21 cellular contexts compared by ENCODE assay signal in the genomic region with DNA sequence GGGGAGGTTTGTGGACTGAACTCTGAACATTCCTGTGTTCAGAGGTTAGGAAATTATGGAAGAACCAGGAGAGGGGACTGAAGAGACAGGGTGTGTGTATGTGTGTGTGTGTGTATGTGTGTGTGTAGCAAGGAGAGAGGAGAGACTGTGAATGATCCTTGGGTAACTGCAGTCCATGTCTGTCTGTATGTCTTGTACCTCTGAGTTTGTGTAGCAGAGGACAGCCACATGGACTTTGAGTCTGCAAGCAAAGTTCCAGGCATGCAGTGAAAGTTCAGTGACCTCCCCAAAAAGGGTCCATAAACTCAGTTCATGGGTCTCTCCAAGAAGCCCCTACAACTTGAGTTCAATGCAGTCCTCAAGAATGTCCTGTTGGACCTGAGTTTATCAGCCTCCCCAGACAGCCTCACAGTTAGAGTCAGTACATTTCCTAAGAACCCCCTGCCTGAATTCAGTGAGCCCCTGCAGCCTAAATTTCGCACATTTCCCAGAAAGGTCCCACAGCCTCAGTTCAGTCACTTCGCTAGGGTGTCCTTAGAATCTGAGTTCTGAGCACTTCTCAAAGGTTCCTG. TPM values are rescaled to one million over a fixed set of nuclear protein-coding genes. Genes with fewer than 3 reads are reported as not detected.
A peak's percentile ranks its signal among the peaks of the same experiment; 100 is the strongest.
DNase-seq lines count a peak whose midpoint lies in the region; ATAC-seq, FAIRE-seq and TF ChIP-seq lines count a peak whose summit lies in the region.
"Had no signal": no experiment of that assay in that cellular context is flagged by ENCODE, and none has a peak within 500 bp of the region (broad histone marks: within the 10 kb centered on the region; RNA-seq: fewer than 3 reads in every experiment).

No MANE protein-coding gene starts in this region.

- H3K4me2 ChIP-seq in HepG2 (ENCODE audit: low read depth, low read length), result no peak overlapping the region
- H3K4me2 ChIP-seq: BLaER1 had no signal

- no peak overlapping the region for H2AFZ ChIP-seq in HepG2 (ENCODE audit: low read length)

- no peaks in the 10 kb centered on the region for H3K36me3 Mint-ChIP-seq in CD4-positive, CD25-positive, alpha-beta regulatory T cell
- H3K36me3 Mint-ChIP-seq in CD4-positive, alpha-beta memory T cell, result no peaks in the 10 kb centered on the region
- no peaks in the 10 kb centered on the region for H3K36me3 Mint-ChIP-seq in naive thymus-derived CD8-positive, alpha-beta T cell

- TF ChIP-seq RAD21 in HepG2 (CRISPR knock-in tag; IDR thresholded peaks at IDR 0.05), result no peak

- POLR2A ChIA-PET in CD4-positive, alpha-beta memory T cell (lab: Charles Lee; ENCODE audit: partially characterized antibody), result interaction anchor here (4.2 kb wide), 1 partner anchor 29 kb away, joined by 46 read pairs; the partner anchor contains the start of gene HERC1
- POLR2A ChIA-PET in HepG2 (lab: Yijun Ruan, JAX), result no interaction called here
- POLR2A ChIA-PET in naive thymus-derived CD8-positive, alpha-beta T cell (lab: Charles Lee), result interaction anchor here (0.6 to 0.7 kb wide), 2 partner anchors 60 to 1444 kb away, joined by 4 read pairs; no protein-coding TSS in a partner anchor

- no peaks in the 10 kb centered on the region for H4K20me1 ChIP-seq in HepG2 (ENCODE audit: insufficient read depth, low read length)
- H4K20me1 ChIP-seq: BLaER1 had no signal

- no peak for TF ChIP-seq EP300 in HepG2 (IDR thresholded peaks at IDR 0.05; ENCODE audit: low read depth in 2 of 2, low read length in 2 of 2)
- TF ChIP-seq EP300 in HepG2 (CRISPR knock-in tag; IDR thresholded peaks at IDR 0.05; ENCODE audit: borderline replicate concordance), result no peak

- peak overlapping the region; percentile 71 to 96 (median 95) for H3K27ac Mint-ChIP-seq in CD4-positive, CD25-positive, alpha-beta regulatory T cell
- H3K27ac Mint-ChIP-seq in CD4-positive, alpha-beta memory T cell, result peak overlapping the region in 5 of 7 donors; percentile 62 to 97 (median 83)
- H3K27ac Mint-ChIP-seq in naive thymus-derived CD8-positive, alpha-beta T cell, result peak overlapping the region; percentile 53 to 98 (median 88)

- in situ Hi-C loops in HepG2 (cut with HindIII; ENCODE audit: extremely low pct_ligation_motif_present, low pct_unique_long_range_greater_than_20kb), result no loop called here
- in situ Hi-C loops in GM13977 (cut with MboI; ENCODE audit: low pct_unique_long_range_greater_than_20kb, low sequenced_read_pairs, unreplicated experiment), result no loop called here

- no peak for DNase-seq in CD4-positive, CD25-positive, alpha-beta regulatory T cell
- DNase-seq in CD4-positive, alpha-beta memory T cell, result no peak
- DNase-seq in HepG2 (ENCODE audit: low spot score) (no peak), SHP77 treated with DMSO at 0.1 percent for 48 hours (lab: John Stamatoyannopoulos, UW) (no peak), heart left ventricle (no peak), GM13977 (ENCODE audit: low spot score) (no peak)
- no peak for DNase-seq in naive thymus-derived CD8-positive, alpha-beta T cell
- DNase-seq: GDM1, GOT3, HCEC 1CT, Karpas-422, MV-4-11, NCI-H1105 treated with DMSO at 0.1 percent for 48 hours, NCI-H2081, NCI-H2171, NCI-H446, NCI-H526, OCI-M1 had no signal

- H3K9me3 ChIP-seq in CD4-positive, CD25-positive, alpha-beta regulatory T cell (ENCODE audit: control insufficient read depth in 2 of 2, low read length in 2 of 2), result no peaks in the 10 kb centered on the region
- no peaks in the 10 kb centered on the region for H3K9me3 ChIP-seq in CD4-positive, alpha-beta memory T cell (ENCODE audit: control insufficient read depth in 1 of 2, low read length in 2 of 2)
- no peaks in the 10 kb centered on the region for H3K9me3 ChIP-seq in HepG2 (ENCODE audit: low read length)
- no peaks in the 10 kb centered on the region for H3K9me3 ChIP-seq in heart left ventricle
- H3K9me3 ChIP-seq: BLaER1 had no signal

- no peaks in the 10 kb centered on the region for H3K27me3 ChIP-seq in CD4-positive, CD25-positive, alpha-beta regulatory T cell (ENCODE audit: control insufficient read depth, insufficient read depth, low read length)
- H3K27me3 ChIP-seq in CD4-positive, alpha-beta memory T cell (ENCODE audit: insufficient read depth, low read length), result no peaks in the 10 kb centered on the region
- no peaks in the 10 kb centered on the region for H3K27me3 ChIP-seq in HepG2 (ENCODE audit: control insufficient read depth in 1 of 2, insufficient read depth in 2 of 2, low read length in 2 of 2)
- no peaks in the 10 kb centered on the region for H3K27me3 ChIP-seq in heart left ventricle
- H3K27me3 ChIP-seq: BLaER1 had no signal

- TF ChIP-seq POLR2A in HepG2 (IDR thresholded peaks at IDR 0.05; ENCODE audit: insufficient read depth in 1 of 2, low read depth in 2 of 2, low read length in 2 of 2) (no peak), heart left ventricle (IDR thresholded peaks at IDR 0.05) (no peak)

- peaks cover 25% of the 10 kb centered on the region for H3K4me1 ChIP-seq in CD4-positive, CD25-positive, alpha-beta regulatory T cell (ENCODE audit: control insufficient read depth, insufficient read depth, low read length, poor library complexity, severe bottlenecking)
- H3K4me1 ChIP-seq in CD4-positive, alpha-beta memory T cell (ENCODE audit: insufficient read depth, low read length), result peaks cover 37% of the 10 kb centered on the region
- H3K4me1 ChIP-seq in HepG2 (ENCODE audit: insufficient read depth, low read length) (peaks cover 36% of the 10 kb centered on the region), heart left ventricle (peaks cover 0 to 36% (median 24%) of the 10 kb centered on the region in 12 donors)

- no TSS peak for BruUV-seq in HepG2 (replicated peaks; lab: Mats Ljungman, UMichigan)

- intact Hi-C loops in CD4-positive, alpha-beta memory T cell (cut with micrococcal nuclease), result loop anchor here (2.0 to 5.0 kb wide), 2 partner anchors 31 to 40 kb away; no protein-coding TSS in a partner anchor
- intact Hi-C loops in HepG2 (cut with micrococcal nuclease; ENCODE audit: unreplicated experiment), result no loop called here
- intact Hi-C loops in heart left ventricle (cut with DNase I), result no loop called here

- peaks cover 23 to 59% (median 35%) of the 10 kb centered on the region in 4 donors for H3K4me1 Mint-ChIP-seq in CD4-positive, CD25-positive, alpha-beta regulatory T cell
- H3K4me1 Mint-ChIP-seq in CD4-positive, alpha-beta memory T cell, result peaks cover 29 to 46% (median 39%) of the 10 kb centered on the region in 4 donors
- peaks cover 42 to 66% (median 60%) of the 10 kb centered on the region in 4 donors for H3K4me1 Mint-ChIP-seq in naive thymus-derived CD8-positive, alpha-beta T cell

- H3K9ac ChIP-seq in HepG2 (ENCODE audit: insufficient read depth, low read depth, low read length), result no peak overlapping the region
- H3K9ac ChIP-seq: BLaER1 had no signal

- no peak for ATAC-seq in CD4-positive, CD25-positive, alpha-beta regulatory T cell (ENCODE audit: low read depth in 2 of 2)
- ATAC-seq in HepG2 (peak; percentile 38), heart left ventricle (no peak)
- no peak for ATAC-seq in naive thymus-derived CD8-positive, alpha-beta T cell

- no peaks in the 10 kb centered on the region for H3K36me3 ChIP-seq in CD4-positive, CD25-positive, alpha-beta regulatory T cell (ENCODE audit: control insufficient read depth, insufficient read depth, low read length)
- no peaks in the 10 kb centered on the region for H3K36me3 ChIP-seq in CD4-positive, alpha-beta memory T cell (ENCODE audit: insufficient read depth, low read length)
- H3K36me3 ChIP-seq in HepG2 (replicated peaks in 1 of 2; ENCODE audit: control insufficient read depth in 1 of 2, insufficient read depth in 2 of 2, low read length in 2 of 2) (no peaks in the 10 kb centered on the region), heart left ventricle (no peaks in the 10 kb centered on the region)
- H3K36me3 ChIP-seq: BLaER1 had no signal

- CTCF ChIA-PET in CD4-positive, alpha-beta memory T cell (lab: Charles Lee; ENCODE audit: partially characterized antibody), result interaction anchor here (0.7 to 3.7 kb wide), 3 partner anchors 28 to 200 kb away, joined by 3 to 16 read pairs (median 13); no protein-coding TSS in a partner anchor
- CTCF ChIA-PET in HepG2 (lab: Yijun Ruan, JAX; ENCODE audit: low intra/inter-chr PET ratio, low total read pairs), result no interaction called here

- H3K79me2 ChIP-seq in HepG2 (ENCODE audit: insufficient read depth, low read length), result no peaks in the 10 kb centered on the region

- H3K9me3 Mint-ChIP-seq in CD4-positive, CD25-positive, alpha-beta regulatory T cell, result peaks cover 0 to 4% (median 0%) of the 10 kb centered on the region in 7 donors
- H3K9me3 Mint-ChIP-seq in CD4-positive, alpha-beta memory T cell, result peaks cover 0 to 2% (median 0%) of the 10 kb centered on the region in 8 donors
- H3K9me3 Mint-ChIP-seq in naive thymus-derived CD8-positive, alpha-beta T cell, result no peaks in the 10 kb centered on the region

- no peak overlapping the region for H3K4me3 ChIP-seq in CD4-positive, CD25-positive, alpha-beta regulatory T cell (ENCODE audit: low read depth, low read length)
- H3K4me3 ChIP-seq in CD4-positive, alpha-beta memory T cell (ENCODE audit: low read length in 2 of 2), result no peak overlapping the region
- no peak overlapping the region for H3K4me3 ChIP-seq in HepG2 (replicated peaks in 1 of 3; ENCODE audit: insufficient read depth in 1 of 3, low read depth in 2 of 3, low read length in 3 of 3)
- no peak overlapping the region for H3K4me3 ChIP-seq in heart left ventricle
- H3K4me3 ChIP-seq: BLaER1 had no signal

- peak; percentile 65 for FAIRE-seq in HepG2 (lab: Jason Lieb, UNC)
- FAIRE-seq: GM19239, RCC 7860 had no signal

- no peaks in the 10 kb centered on the region for H3K27me3 Mint-ChIP-seq in CD4-positive, CD25-positive, alpha-beta regulatory T cell
- no peaks in the 10 kb centered on the region for H3K27me3 Mint-ChIP-seq in CD4-positive, alpha-beta memory T cell
- H3K27me3 Mint-ChIP-seq in naive thymus-derived CD8-positive, alpha-beta T cell, result no peaks in the 10 kb centered on the region

- peak overlapping the region in 1 of 4 donors; percentile 33 for H3K4me3 Mint-ChIP-seq in CD4-positive, CD25-positive, alpha-beta regulatory T cell
- no peak overlapping the region for H3K4me3 Mint-ChIP-seq in CD4-positive, alpha-beta memory T cell
- peak overlapping the region in 2 of 10 donors; percentile 30 to 51 for H3K4me3 Mint-ChIP-seq in naive thymus-derived CD8-positive, alpha-beta T cell

- TF ChIP-seq CTCF in HepG2 (CRISPR knock-in tag; IDR thresholded peaks at IDR 0.05) (no peak), heart left ventricle (IDR thresholded peaks at IDR 0.05) (no peak), GM13977 (IDR thresholded peaks at IDR 0.05; ENCODE audit: extremely low read depth, insufficient read depth, missing control alignments) (no peak)

- H3K27ac ChIP-seq in CD4-positive, CD25-positive, alpha-beta regulatory T cell (ENCODE audit: insufficient read depth, low read length, poor library complexity, severe bottlenecking), result no peak overlapping the region
- no peak overlapping the region for H3K27ac ChIP-seq in CD4-positive, alpha-beta memory T cell (ENCODE audit: low read depth, low read length)
- H3K27ac ChIP-seq in HepG2 (ENCODE audit: extremely low read length, insufficient read depth, low read length), result no peak overlapping the region
- H3K27ac ChIP-seq in heart left ventricle, result no peak overlapping the region
- H3K27ac ChIP-seq: BLaER1 had no signal

- WGBS in HepG2 (ENCODE audit: low lambda C conversion rate), result 59% methylated on average over 2 of the region's 2 CpGs
- 96 to 100% (median 98%) methylated on average over 2 of the region's 2 CpGs for WGBS in heart left ventricle, 4 donors

RNA-seq across cellular contexts. Expression of gene HERC1, which starts 28.3 kb away (rescaled TPM):
- total RNA-seq in CD4-positive, CD25-positive, alpha-beta regulatory T cell, result 297 TPM
- polyA plus RNA-seq in CD4-positive, CD25-positive, alpha-beta regulatory T cell, result 10 to 100 TPM; 22.7 to 29.2 (median 26.4) TPM
- 100 to 1,000 TPM; 172 to 186 TPM for total RNA-seq in CD4-positive, alpha-beta memory T cell
- polyA plus RNA-seq in CD4-positive, alpha-beta memory T cell, result 10 to 100 TPM; 17.2 to 33.7 TPM
- 38.6 and 62.2 TPM in 2 replicates for total RNA-seq in HepG2 (2016; rRNA removed; fragmentation: Illumina TruSeq; extraction: Trizol)
- total RNA-seq in HepG2 (2016; cell fraction: cytosol; rRNA removed; fragmentation: Illumina TruSeq; extraction: Trizol; ENCODE audit: low read depth), result 22.0 and 23.8 TPM in 2 replicates
- 41.2 and 56.2 TPM in 2 replicates for total RNA-seq in HepG2 (2016; cell fraction: insoluble cytoplasmic fraction; rRNA removed; fragmentation: Illumina TruSeq; extraction: Trizol)
- 16.5 and 18.5 TPM in 2 replicates for total RNA-seq in HepG2 (2016; cell fraction: membrane; rRNA removed; fragmentation: Illumina TruSeq; extraction: Trizol)
- total RNA-seq in HepG2 (2016; cell fraction: nucleus; rRNA removed; fragmentation: Illumina TruSeq; extraction: Trizol), result 39.5 and 40.7 TPM in 2 replicates
- polyA plus RNA-seq in HepG2 (2011; rRNA removed), result 12.1 and 20.8 TPM in 2 replicates
- 13.7 and 17.3 TPM in 2 replicates for polyA plus RNA-seq in HepG2 (2011; cell fraction: cytosol; rRNA removed)
- polyA plus RNA-seq in HepG2 (2011; cell fraction: nucleus; rRNA removed), result 30.6 and 37.2 TPM in 2 replicates
- 17.2 and 22.8 TPM in 2 replicates for polyA plus RNA-seq in HepG2 (2012)
- 0.95 and 1.4 TPM in 2 replicates for polyA plus RNA-seq in HepG2 (2016; cell fraction: cytosol; fragmentation: Illumina TruSeq; extraction: Trizol; ENCODE audit: low read depth)
- 26.3 and 30.6 TPM in 2 replicates for polyA plus RNA-seq in HepG2 (2016; cell fraction: insoluble cytoplasmic fraction; fragmentation: Illumina TruSeq; extraction: Trizol; ENCODE audit: low read depth)
- 2.7 and 3.0 TPM in 2 replicates for polyA plus RNA-seq in HepG2 (2016; cell fraction: membrane; fragmentation: Illumina TruSeq; extraction: Trizol; ENCODE audit: low read depth)
- polyA plus RNA-seq in HepG2 (2016; cell fraction: nucleus; fragmentation: Illumina TruSeq; extraction: Trizol; ENCODE audit: insufficient read depth, low read depth), result 16.0 and 24.1 TPM in 2 replicates
- 51.5 and 96.6 TPM in 2 replicates for polyA minus RNA-seq in HepG2 (2011; rRNA and poly(A)+ RNA removed; ENCODE audit: low replicate concordance)
- polyA minus RNA-seq in HepG2 (2011; cell fraction: cytosol; rRNA and poly(A)+ RNA removed), result 35.2 and 36.6 TPM in 2 replicates
- polyA minus RNA-seq in HepG2 (2011; cell fraction: nucleus; rRNA and poly(A)+ RNA removed), result 68.0 and 72.2 TPM in 2 replicates
- 100 to 1,000 TPM; 147 to 162 TPM for total RNA-seq in naive thymus-derived CD8-positive, alpha-beta T cell
- polyA plus RNA-seq in naive thymus-derived CD8-positive, alpha-beta T cell, result 10 to 100 TPM; 23.1 to 41.0 (median 38.9) TPM
- 100 to 1,000 TPM in 5 of 9 donors, 10 to 100 TPM in 4; 51.8 to 149 (median 105) TPM for total RNA-seq in heart left ventricle
- polyA plus RNA-seq in heart left ventricle, result 10 to 100 TPM; 24.8 to 41.8 TPM
